In the genomic region with DNA sequence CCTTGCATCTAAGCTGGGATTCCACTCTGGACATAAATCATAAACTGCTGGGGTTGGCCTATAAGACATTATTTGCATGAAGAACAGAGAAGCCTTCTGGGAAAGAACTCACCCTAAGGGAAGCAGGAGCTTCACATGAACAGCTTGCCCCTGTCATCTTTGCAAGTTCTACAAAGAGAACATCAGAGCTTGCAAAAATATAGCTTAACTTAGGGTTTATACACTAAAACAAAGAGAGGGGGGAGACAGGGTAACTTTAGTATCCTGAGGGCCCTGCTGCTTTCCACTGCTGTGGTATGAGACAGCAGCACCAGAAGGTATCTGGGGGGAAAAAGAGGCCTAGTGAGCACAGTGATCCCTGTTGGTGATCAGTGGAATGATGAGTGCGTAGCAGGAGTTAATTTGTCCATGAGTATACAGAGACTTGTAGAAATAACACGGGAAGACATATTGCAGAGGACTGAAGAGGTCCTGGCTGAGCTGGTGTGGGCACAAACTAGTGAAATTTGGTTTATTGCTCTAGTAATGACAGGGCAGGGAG, we compare ENCODE assay signal across 1 cellular context.
A peak's percentile ranks its signal among the peaks of the same experiment; 100 is the strongest.
TF ChIP-seq lines count a peak whose summit lies in the region.

No MANE protein-coding gene starts in this region.

TF ChIP-seq in WTC11, 78 proteins besides CTCF, POLR2A, EP300 and RAD21 (continued from another document):
- TF ChIP-seq, protein P1, sequence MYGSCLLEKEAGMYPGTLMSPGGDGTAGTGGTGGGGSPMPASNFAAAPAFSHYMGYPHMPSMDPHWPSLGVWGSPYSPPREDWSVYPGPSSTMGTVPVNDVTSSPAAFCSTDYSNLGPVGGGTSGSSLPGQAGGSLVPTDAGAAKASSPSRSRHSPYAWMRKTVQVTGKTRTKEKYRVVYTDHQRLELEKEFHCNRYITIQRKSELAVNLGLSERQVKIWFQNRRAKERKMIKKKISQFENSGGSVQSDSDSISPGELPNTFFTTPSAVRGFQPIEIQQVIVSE (CRISPR knock-in tag; IDR thresholded peaks at IDR 0.05; ENCODE audit: borderline replicate concordance), result peak; percentile 38; the same call in 1 of the 2 replicates
- no peak for TF ChIP-seq ZNF121 (CRISPR knock-in tag; IDR thresholded peaks at IDR 0.05)
- peak; percentile 73; the same call in 1 of the 2 replicates for TF ChIP-seq ZNF425 (CRISPR knock-in tag; conservative IDR thresholded peaks at IDR 0.05)
- TF ChIP-seq, protein P2, sequence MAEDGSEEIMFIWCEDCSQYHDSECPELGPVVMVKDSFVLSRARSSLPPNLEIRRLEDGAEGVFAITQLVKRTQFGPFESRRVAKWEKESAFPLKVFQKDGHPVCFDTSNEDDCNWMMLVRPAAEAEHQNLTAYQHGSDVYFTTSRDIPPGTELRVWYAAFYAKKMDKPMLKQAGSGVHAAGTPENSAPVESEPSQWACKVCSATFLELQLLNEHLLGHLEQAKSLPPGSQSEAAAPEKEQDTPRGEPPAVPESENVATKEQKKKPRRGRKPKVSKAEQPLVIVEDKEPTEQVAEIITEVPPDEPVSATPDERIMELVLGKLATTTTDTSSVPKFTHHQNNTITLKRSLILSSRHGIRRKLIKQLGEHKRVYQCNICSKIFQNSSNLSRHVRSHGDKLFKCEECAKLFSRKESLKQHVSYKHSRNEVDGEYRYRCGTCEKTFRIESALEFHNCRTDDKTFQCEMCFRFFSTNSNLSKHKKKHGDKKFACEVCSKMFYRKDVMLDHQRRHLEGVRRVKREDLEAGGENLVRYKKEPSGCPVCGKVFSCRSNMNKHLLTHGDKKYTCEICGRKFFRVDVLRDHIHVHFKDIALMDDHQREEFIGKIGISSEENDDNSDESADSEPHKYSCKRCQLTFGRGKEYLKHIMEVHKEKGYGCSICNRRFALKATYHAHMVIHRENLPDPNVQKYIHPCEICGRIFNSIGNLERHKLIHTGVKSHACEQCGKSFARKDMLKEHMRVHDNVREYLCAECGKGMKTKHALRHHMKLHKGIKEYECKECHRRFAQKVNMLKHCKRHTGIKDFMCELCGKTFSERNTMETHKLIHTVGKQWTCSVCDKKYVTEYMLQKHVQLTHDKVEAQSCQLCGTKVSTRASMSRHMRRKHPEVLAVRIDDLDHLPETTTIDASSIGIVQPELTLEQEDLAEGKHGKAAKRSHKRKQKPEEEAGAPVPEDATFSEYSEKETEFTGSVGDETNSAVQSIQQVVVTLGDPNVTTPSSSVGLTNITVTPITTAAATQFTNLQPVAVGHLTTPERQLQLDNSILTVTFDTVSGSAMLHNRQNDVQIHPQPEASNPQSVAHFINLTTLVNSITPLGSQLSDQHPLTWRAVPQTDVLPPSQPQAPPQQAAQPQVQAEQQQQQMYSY (CRISPR knock-in tag; IDR thresholded peaks at IDR 0.05), result no peak
- TF ChIP-seq ZNF671 (CRISPR knock-in tag; IDR thresholded peaks at IDR 0.05), result peak; percentile 99
- TF ChIP-seq NFATC4 (CRISPR knock-in tag; IDR thresholded peaks at IDR 0.05), result peak; percentile 98
- no peak for TF ChIP-seq MYBL2 (CRISPR knock-in tag; IDR thresholded peaks at IDR 0.05)
- TF ChIP-seq EMX1 (CRISPR knock-in tag; IDR thresholded peaks at IDR 0.05), result peak; percentile 97
- no peak for TF ChIP-seq JAZF1 (CRISPR knock-in tag; IDR thresholded peaks at IDR 0.05)
- TF ChIP-seq ERG (CRISPR knock-in tag; IDR thresholded peaks at IDR 0.05), result peak; percentile 96
- TF ChIP-seq ZNF423 (CRISPR knock-in tag; IDR thresholded peaks at IDR 0.05), result no peak
- TF ChIP-seq, protein P3, sequence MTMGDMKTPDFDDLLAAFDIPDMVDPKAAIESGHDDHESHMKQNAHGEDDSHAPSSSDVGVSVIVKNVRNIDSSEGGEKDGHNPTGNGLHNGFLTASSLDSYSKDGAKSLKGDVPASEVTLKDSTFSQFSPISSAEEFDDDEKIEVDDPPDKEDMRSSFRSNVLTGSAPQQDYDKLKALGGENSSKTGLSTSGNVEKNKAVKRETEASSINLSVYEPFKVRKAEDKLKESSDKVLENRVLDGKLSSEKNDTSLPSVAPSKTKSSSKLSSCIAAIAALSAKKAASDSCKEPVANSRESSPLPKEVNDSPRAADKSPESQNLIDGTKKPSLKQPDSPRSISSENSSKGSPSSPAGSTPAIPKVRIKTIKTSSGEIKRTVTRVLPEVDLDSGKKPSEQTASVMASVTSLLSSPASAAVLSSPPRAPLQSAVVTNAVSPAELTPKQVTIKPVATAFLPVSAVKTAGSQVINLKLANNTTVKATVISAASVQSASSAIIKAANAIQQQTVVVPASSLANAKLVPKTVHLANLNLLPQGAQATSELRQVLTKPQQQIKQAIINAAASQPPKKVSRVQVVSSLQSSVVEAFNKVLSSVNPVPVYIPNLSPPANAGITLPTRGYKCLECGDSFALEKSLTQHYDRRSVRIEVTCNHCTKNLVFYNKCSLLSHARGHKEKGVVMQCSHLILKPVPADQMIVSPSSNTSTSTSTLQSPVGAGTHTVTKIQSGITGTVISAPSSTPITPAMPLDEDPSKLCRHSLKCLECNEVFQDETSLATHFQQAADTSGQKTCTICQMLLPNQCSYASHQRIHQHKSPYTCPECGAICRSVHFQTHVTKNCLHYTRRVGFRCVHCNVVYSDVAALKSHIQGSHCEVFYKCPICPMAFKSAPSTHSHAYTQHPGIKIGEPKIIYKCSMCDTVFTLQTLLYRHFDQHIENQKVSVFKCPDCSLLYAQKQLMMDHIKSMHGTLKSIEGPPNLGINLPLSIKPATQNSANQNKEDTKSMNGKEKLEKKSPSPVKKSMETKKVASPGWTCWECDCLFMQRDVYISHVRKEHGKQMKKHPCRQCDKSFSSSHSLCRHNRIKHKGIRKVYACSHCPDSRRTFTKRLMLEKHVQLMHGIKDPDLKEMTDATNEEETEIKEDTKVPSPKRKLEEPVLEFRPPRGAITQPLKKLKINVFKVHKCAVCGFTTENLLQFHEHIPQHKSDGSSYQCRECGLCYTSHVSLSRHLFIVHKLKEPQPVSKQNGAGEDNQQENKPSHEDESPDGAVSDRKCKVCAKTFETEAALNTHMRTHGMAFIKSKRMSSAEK (CRISPR knock-in tag; IDR thresholded peaks at IDR 0.05; ENCODE audit: borderline replicate concordance), result peak; percentile 98
- peak; percentile 97 for TF ChIP-seq PRRX2 (CRISPR knock-in tag; IDR thresholded peaks at IDR 0.05)
- TF ChIP-seq ZNF317 (CRISPR knock-in tag; IDR thresholded peaks at IDR 0.05; ENCODE audit: borderline replicate concordance, low read depth), result no peak
